1 cellular context compared by ENCODE assay signal in the genomic region with DNA sequence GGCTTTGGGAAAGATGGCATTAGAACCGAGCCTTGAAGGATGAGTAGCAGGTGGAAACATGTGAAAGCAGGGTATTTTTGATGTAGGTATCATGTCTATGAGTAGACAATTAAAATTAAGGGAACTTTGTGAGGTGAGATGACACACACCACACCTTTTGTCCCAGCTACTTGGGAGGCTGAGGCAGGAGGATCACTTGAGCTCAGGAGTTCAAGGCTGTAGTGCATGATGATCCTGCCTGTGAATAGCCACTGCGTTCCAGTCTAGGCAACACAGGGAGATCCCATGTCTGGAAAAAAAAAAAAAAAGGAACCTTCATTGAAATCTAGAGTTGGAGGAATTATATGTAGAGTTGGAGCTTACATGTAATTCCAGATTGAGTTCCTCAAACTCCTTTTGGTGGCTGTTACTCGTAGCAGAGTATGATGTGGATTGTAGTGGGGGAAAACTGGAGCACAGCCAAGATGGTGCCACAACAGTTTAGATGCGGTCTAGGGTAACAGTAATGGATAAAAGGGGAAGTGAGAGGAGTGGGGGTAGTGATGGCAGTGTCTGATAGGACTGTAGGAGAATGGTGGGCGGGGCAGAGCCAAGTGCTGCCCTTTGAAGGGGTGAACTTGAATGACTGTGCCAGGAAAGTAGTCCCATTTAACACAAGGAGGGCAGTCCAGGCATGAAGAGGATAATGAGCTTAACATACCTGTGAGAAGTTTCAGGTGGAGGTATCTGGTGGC.
TF ChIP-seq lines count a peak whose summit lies in the region.

No MANE protein-coding gene starts in this region.

TF ChIP-seq in GM12878, 131 proteins besides CTCF, POLR2A, EP300 and RAD21 (continued from another document):
- TF ChIP-seq MLLT1 (IDR thresholded peaks at IDR 0.05) (peak; percentile 37; the same call in 1 of the 2 replicates), SPI1 (IDR thresholded peaks at IDR 0.05; ENCODE audit: borderline replicate concordance, insufficient read depth, low read depth, low read length) (peak; percentile 97), CHD1 (IDR thresholded peaks at IDR 0.05; ENCODE audit: low read depth, low read length) (no peak), IKZF1 (conservative IDR thresholded peaks at IDR 0.05) (peak; percentile 84), ZZZ3 (IDR thresholded peaks at IDR 0.05; ENCODE audit: control insufficient read depth, insufficient read length, low read depth) (no peak), POLR2AphosphoS5 (IDR thresholded peaks at IDR 0.05; ENCODE audit: low read length) (no peak), EGR1 (IDR thresholded peaks at IDR 0.05; ENCODE audit: borderline replicate concordance in 1 of 2, low read depth in 2 of 2, low read length in 2 of 2) (no peak), SRF (IDR thresholded peaks at IDR 0.05; ENCODE audit: low read depth in 2 of 2, low read length in 2 of 2) (no peak), BMI1 (IDR thresholded peaks at IDR 0.05; ENCODE audit: borderline replicate concordance) (peak; percentile 35; the same call in 1 of the 2 replicates), MEF2A (IDR thresholded peaks at IDR 0.05; ENCODE audit: insufficient read depth, low read depth, low read length) (peak; percentile 36; the same call in 1 of the 2 replicates), NFIC (IDR thresholded peaks at IDR 0.05; ENCODE audit: low read depth, low read length) (peak; percentile 43; the same call in 1 of the 2 replicates), BCLAF1 (IDR thresholded peaks at IDR 0.05) (no peak), NR2C2 (IDR thresholded peaks at IDR 0.05; ENCODE audit: borderline replicate concordance, control insufficient read depth, insufficient read length, low read depth) (no peak), YBX1 (IDR thresholded peaks at IDR 0.05) (no peak), SUZ12 (IDR thresholded peaks at IDR 0.05; ENCODE audit: unreplicated experiment) (no peak), JUND (IDR thresholded peaks at IDR 0.05; ENCODE audit: low read depth, low read length) (no peak)
- TF ChIP-seq, protein P1, sequence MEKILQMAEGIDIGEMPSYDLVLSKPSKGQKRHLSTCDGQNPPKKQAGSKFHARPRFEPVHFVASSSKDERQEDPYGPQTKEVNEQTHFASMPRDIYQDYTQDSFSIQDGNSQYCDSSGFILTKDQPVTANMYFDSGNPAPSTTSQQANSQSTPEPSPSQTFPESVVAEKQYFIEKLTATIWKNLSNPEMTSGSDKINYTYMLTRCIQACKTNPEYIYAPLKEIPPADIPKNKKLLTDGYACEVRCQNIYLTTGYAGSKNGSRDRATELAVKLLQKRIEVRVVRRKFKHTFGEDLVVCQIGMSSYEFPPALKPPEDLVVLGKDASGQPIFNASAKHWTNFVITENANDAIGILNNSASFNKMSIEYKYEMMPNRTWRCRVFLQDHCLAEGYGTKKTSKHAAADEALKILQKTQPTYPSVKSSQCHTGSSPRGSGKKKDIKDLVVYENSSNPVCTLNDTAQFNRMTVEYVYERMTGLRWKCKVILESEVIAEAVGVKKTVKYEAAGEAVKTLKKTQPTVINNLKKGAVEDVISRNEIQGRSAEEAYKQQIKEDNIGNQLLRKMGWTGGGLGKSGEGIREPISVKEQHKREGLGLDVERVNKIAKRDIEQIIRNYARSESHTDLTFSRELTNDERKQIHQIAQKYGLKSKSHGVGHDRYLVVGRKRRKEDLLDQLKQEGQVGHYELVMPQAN (conservative IDR thresholded peaks at IDR 0.05) = no peak
- TF ChIP-seq, protein P2, sequence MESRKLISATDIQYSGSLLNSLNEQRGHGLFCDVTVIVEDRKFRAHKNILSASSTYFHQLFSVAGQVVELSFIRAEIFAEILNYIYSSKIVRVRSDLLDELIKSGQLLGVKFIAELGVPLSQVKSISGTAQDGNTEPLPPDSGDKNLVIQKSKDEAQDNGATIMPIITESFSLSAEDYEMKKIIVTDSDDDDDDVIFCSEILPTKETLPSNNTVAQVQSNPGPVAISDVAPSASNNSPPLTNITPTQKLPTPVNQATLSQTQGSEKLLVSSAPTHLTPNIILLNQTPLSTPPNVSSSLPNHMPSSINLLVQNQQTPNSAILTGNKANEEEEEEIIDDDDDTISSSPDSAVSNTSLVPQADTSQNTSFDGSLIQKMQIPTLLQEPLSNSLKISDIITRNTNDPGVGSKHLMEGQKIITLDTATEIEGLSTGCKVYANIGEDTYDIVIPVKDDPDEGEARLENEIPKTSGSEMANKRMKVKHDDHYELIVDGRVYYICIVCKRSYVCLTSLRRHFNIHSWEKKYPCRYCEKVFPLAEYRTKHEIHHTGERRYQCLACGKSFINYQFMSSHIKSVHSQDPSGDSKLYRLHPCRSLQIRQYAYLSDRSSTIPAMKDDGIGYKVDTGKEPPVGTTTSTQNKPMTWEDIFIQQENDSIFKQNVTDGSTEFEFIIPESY (IDR thresholded peaks at IDR 0.05) = no peak
- TF ChIP-seq, protein P3, sequence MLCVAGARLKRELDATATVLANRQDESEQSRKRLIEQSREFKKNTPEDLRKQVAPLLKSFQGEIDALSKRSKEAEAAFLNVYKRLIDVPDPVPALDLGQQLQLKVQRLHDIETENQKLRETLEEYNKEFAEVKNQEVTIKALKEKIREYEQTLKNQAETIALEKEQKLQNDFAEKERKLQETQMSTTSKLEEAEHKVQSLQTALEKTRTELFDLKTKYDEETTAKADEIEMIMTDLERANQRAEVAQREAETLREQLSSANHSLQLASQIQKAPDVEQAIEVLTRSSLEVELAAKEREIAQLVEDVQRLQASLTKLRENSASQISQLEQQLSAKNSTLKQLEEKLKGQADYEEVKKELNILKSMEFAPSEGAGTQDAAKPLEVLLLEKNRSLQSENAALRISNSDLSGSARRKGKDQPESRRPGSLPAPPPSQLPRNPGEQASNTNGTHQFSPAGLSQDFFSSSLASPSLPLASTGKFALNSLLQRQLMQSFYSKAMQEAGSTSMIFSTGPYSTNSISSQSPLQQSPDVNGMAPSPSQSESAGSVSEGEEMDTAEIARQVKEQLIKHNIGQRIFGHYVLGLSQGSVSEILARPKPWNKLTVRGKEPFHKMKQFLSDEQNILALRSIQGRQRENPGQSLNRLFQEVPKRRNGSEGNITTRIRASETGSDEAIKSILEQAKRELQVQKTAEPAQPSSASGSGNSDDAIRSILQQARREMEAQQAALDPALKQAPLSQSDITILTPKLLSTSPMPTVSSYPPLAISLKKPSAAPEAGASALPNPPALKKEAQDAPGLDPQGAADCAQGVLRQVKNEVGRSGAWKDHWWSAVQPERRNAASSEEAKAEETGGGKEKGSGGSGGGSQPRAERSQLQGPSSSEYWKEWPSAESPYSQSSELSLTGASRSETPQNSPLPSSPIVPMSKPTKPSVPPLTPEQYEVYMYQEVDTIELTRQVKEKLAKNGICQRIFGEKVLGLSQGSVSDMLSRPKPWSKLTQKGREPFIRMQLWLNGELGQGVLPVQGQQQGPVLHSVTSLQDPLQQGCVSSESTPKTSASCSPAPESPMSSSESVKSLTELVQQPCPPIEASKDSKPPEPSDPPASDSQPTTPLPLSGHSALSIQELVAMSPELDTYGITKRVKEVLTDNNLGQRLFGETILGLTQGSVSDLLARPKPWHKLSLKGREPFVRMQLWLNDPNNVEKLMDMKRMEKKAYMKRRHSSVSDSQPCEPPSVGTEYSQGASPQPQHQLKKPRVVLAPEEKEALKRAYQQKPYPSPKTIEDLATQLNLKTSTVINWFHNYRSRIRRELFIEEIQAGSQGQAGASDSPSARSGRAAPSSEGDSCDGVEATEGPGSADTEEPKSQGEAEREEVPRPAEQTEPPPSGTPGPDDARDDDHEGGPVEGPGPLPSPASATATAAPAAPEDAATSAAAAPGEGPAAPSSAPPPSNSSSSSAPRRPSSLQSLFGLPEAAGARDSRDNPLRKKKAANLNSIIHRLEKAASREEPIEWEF (IDR thresholded peaks at IDR 0.05; ENCODE audit: insufficient replicate concordance, low read depth, low read length) = no peak
- TF ChIP-seq, protein P4, sequence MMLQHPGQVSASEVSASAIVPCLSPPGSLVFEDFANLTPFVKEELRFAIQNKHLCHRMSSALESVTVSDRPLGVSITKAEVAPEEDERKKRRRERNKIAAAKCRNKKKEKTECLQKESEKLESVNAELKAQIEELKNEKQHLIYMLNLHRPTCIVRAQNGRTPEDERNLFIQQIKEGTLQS (IDR thresholded peaks at IDR 0.05; ENCODE audit: borderline replicate concordance, extremely low read depth, low read depth, low read length) = no peak
